Comparison of ENCODE assay signal across 20 cellular contexts in genomic region chr9:96626912-96627311, GRCh38. TPM values are rescaled to one million over a fixed set of nuclear protein-coding genes. Genes with fewer than 3 reads are reported as not detected.
DNase-seq lines count a peak whose midpoint lies in the region; ATAC-seq and TF ChIP-seq lines count a peak whose summit lies in the region.
"Had no signal": no experiment of that assay in that cellular context is flagged by ENCODE, and none has a peak within 500 bp of the region (broad histone marks: within the 10 kb centered on the region; RNA-seq: fewer than 3 reads in every experiment).

No MANE protein-coding gene starts in this region.

- H3K4me1 Mint-ChIP-seq in MCF 10A (ENCODE audit: insufficient read depth, unreplicated experiment) (peaks cover 16% of the 10 kb centered on the region), type B pancreatic cell (ENCODE audit: unreplicated experiment) (peaks cover under 1% of the 10 kb centered on the region)

- peaks cover 0 to 3% of the 10 kb centered on the region in 2 donors for H3K27me3 ChIP-seq in breast epithelium
- H3K27me3 ChIP-seq in RWPE2 (ENCODE audit: insufficient read depth, poor library complexity, severe bottlenecking): no peaks in the 10 kb centered on the region
- H3K27me3 ChIP-seq: SJCRH30 had no signal

- DNase-seq in MCF 10A (ENCODE audit: unreplicated experiment) (no peak), breast epithelium (ENCODE audit: low spot score in 2 of 2) (no peak), RWPE2 (ENCODE audit: low spot score) (no peak), type B pancreatic cell (ENCODE audit: extremely low spot score, unreplicated experiment) (no peak), DMS153 (lab: John Stamatoyannopoulos, UW) (no peak), SIG-M5 (lab: John Stamatoyannopoulos, UW) (no peak), amniotic stem cell (lab: John Stamatoyannopoulos, UW) (no peak)
- DNase-seq: 8988T; C1 segment of cervical spinal cord; DMS 273 treated with DMSO at 0.1 percent for 48 hours; H7; MM.1S; NCI-H1105 treated with DMSO at 0.1 percent for 48 hours; NCI-H187; NCI-H526 treated with DMSO at 0.1 percent for 48 hours; NK-92 treated with Interleukin-12 subunit alpha and Interleukin-12 subunit beta, amount 100 ng/mL, for 24 hours; RPMI8226; SJCRH30 had no signal

- POLR2A ChIA-PET in MCF 10A (lab: Yijun Ruan, JAX): no interaction called here

- CTCF ChIA-PET in MCF 10A (lab: Yijun Ruan, JAX): no interaction called here

- no TSS peak for BruUV-seq in MCF 10A (replicated peaks; lab: Mats Ljungman, UMichigan)

- H3K4me3 ChIP-seq in breast epithelium: no peak overlapping the region
- H3K4me3 ChIP-seq in RWPE2 (ENCODE audit: severe bottlenecking): no peak overlapping the region
- H3K4me3 ChIP-seq: SJCRH30 had no signal

- H3K36me3 Mint-ChIP-seq in MCF 10A (ENCODE audit: insufficient read depth, unreplicated experiment) (no peaks in the 10 kb centered on the region), type B pancreatic cell (no peaks in the 10 kb centered on the region)

- H3K4me3 Mint-ChIP-seq in MCF 10A (ENCODE audit: unreplicated experiment): no peak overlapping the region
- no peak overlapping the region for H3K4me3 Mint-ChIP-seq in type B pancreatic cell

- ATAC-seq in RWPE2 (ENCODE audit: low read depth) (peak; percentile 46; the same call in 1 of the 3 replicates), esophagus mucosa (peak; percentile 54)

- H3K27me3 Mint-ChIP-seq in MCF 10A (ENCODE audit: insufficient read depth, unreplicated experiment): peaks cover 12% of the 10 kb centered on the region
- H3K27me3 Mint-ChIP-seq in type B pancreatic cell: peaks cover 15% of the 10 kb centered on the region

- TF ChIP-seq CTCF in MCF 10A (IDR thresholded peaks at IDR 0.05; ENCODE audit: unreplicated experiment) (no peak), breast epithelium (IDR thresholded peaks at IDR 0.05) (no peak), RWPE2 (IDR thresholded peaks at IDR 0.05; ENCODE audit: poor library complexity, severe bottlenecking) (no peak), type B pancreatic cell (conservative IDR thresholded peaks at IDR 0.05) (no peak)

- no peak for TF ChIP-seq POLR2A in breast epithelium (IDR thresholded peaks at IDR 0.05)

- H3K4me1 ChIP-seq in breast epithelium: no peaks in the 10 kb centered on the region
- H3K4me1 ChIP-seq in RWPE2 (ENCODE audit: insufficient read depth, poor library complexity, severe bottlenecking): peaks cover 11% of the 10 kb centered on the region
- H3K4me1 ChIP-seq: SJCRH30 had no signal

- H3K9me3 Mint-ChIP-seq in MCF 10A (ENCODE audit: unreplicated experiment) (no peaks in the 10 kb centered on the region), type B pancreatic cell (no peaks in the 10 kb centered on the region)

- H3K27ac Mint-ChIP-seq in MCF 10A (ENCODE audit: low read depth, unreplicated experiment) (peak overlapping the region; percentile 41), type B pancreatic cell (peak overlapping the region; percentile 50)

- H3K36me3 ChIP-seq in breast epithelium: no peaks in the 10 kb centered on the region
- no peaks in the 10 kb centered on the region for H3K36me3 ChIP-seq in RWPE2 (ENCODE audit: low read depth)
- H3K36me3 ChIP-seq: SJCRH30 had no signal

- H3K9me3 ChIP-seq in breast epithelium (no peaks in the 10 kb centered on the region), RWPE2 (ENCODE audit: severe bottlenecking) (no peaks in the 10 kb centered on the region)
- H3K9me3 ChIP-seq: SJCRH30 had no signal

- H3K27ac ChIP-seq in breast epithelium (no peak overlapping the region), RWPE2 (ENCODE audit: poor library complexity, severe bottlenecking) (peak overlapping the region; percentile 59)
- H3K27ac ChIP-seq: SJCRH30 had no signal

- intact Hi-C loops in MCF 10A (cut with micrococcal nuclease): no loop called here
- intact Hi-C loops in breast epithelium (cut with DNase I; ENCODE audit: low total_unique reads): no loop called here

RNA-seq across cellular contexts. Expression of gene CDC14B, which starts 7.3 kb away (rescaled TPM):
- 7.0 and 9.3 TPM in 2 replicates for total RNA-seq in MCF 10A (2022)
- 10 to 100 TPM; 22.0 to 33.4 (median 23.9) TPM for total RNA-seq in breast epithelium
- 7.0 TPM for total RNA-seq in esophagus mucosa
- 24.8 and 25.5 TPM in 2 replicates for total RNA-seq in type B pancreatic cell (ENCODE audit: low replicate concordance)

RNA-seq across cellular contexts. Expression of gene PRXL2C, which starts 28.2 kb away (rescaled TPM):
- 15.6 and 17.0 TPM in 2 replicates for total RNA-seq in MCF 10A (2022)
- 10 to 100 TPM; 14.3 to 26.1 (median 16.1) TPM for total RNA-seq in breast epithelium
- 5.8 TPM for total RNA-seq in esophagus mucosa
- total RNA-seq in type B pancreatic cell (ENCODE audit: low replicate concordance): 5.6 and 7.5 TPM in 2 replicates
- total RNA-seq: OCI-LY7 had no signal
